In the genomic region with DNA sequence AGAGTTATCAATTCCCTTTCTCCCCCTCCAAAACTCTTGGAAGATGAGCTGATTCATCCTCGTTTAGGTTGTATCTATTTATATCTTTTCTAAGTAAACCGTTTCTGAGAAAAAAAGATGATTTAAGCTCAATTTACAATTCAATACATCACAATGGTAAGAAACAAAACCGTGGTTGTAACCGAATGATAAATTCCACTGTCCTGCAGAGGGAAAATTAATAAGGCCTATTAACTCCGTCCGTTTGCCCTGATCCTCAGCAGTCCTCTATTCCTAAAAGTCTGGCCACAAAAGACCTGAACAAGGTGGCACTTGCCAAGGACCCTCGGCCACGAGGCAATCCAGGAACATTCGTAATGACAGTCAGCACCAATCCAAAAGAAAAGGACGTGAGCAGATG, we compare ENCODE assay signal across 15 cellular contexts.
DNase-seq lines count a peak whose midpoint lies in the region; ATAC-seq, FAIRE-seq and TF ChIP-seq lines count a peak whose summit lies in the region.
"Had no signal": no experiment of that assay in that cellular context is flagged by ENCODE, and none has a peak within 500 bp of the region (broad histone marks: within the 10 kb centered on the region; RNA-seq: fewer than 3 reads in every experiment).

No MANE protein-coding gene starts in this region.

- peak overlapping the region; percentile 94 for H3K27ac ChIP-seq in SK-N-MC
- H3K27ac ChIP-seq in iPS-20b (ENCODE audit: low read length) = no peak overlapping the region
- no peak overlapping the region for H3K27ac ChIP-seq in foreskin keratinocyte
- H3K27ac ChIP-seq in small intestine (ENCODE audit: low read depth in 1 of 2, low read length in 1 of 2) = no peak overlapping the region

- H3K36me3 ChIP-seq in SK-N-MC (ENCODE audit: insufficient read depth, low read length) = no peaks in the 10 kb centered on the region
- H3K36me3 ChIP-seq in iPS-20b (ENCODE audit: insufficient read depth, low read depth, low read length) = no peaks in the 10 kb centered on the region
- H3K36me3 ChIP-seq in skeletal muscle satellite cell (ENCODE audit: insufficient read depth, low read length) = no peaks in the 10 kb centered on the region
- no peaks in the 10 kb centered on the region for H3K36me3 ChIP-seq in small intestine (ENCODE audit: control insufficient read depth in 2 of 2, insufficient read depth in 2 of 2, low read length in 2 of 2)
- H3K36me3 ChIP-seq: ascending aorta had no signal

- H3K4me1 ChIP-seq in iPS-20b (ENCODE audit: insufficient read depth, low read length) (peaks cover 51% of the 10 kb centered on the region), skeletal muscle satellite cell (ENCODE audit: control insufficient read depth, insufficient read depth, low read length) (peaks cover 17% of the 10 kb centered on the region), foreskin keratinocyte (no peaks in the 10 kb centered on the region), small intestine (ENCODE audit: control insufficient read depth in 2 of 2, insufficient read depth in 1 of 2, low read depth in 1 of 2, low read length in 1 of 2) (peaks cover 0 to 2% of the 10 kb centered on the region in 2 donors)

- no peak for TF ChIP-seq CTCF in foreskin keratinocyte (conservative IDR thresholded peaks at IDR 0.05)

- peak overlapping the region; percentile 33; the same call in 1 of the 2 replicates for H3K4me3 ChIP-seq in SK-N-MC
- peak overlapping the region; percentile 9; the same call in 1 of the 2 replicates for H3K4me3 ChIP-seq in iPS-20b (ENCODE audit: low read length)
- peak overlapping the region; percentile 46 for H3K4me3 ChIP-seq in skeletal muscle satellite cell (ENCODE audit: low read length)
- H3K4me3 ChIP-seq in small intestine (ENCODE audit: low read depth in 1 of 2, low read length in 2 of 2) = no peak overlapping the region

- H3K27me3 ChIP-seq in iPS-20b (ENCODE audit: insufficient read depth, low read length) = no peaks in the 10 kb centered on the region
- H3K27me3 ChIP-seq in skeletal muscle satellite cell (ENCODE audit: control insufficient read depth, insufficient read depth, low read length) = no peaks in the 10 kb centered on the region
- H3K27me3 ChIP-seq in foreskin keratinocyte = no peaks in the 10 kb centered on the region
- H3K27me3 ChIP-seq in small intestine (ENCODE audit: control insufficient read depth in 2 of 2, insufficient read depth in 2 of 2, low read length in 2 of 2) = no peaks in the 10 kb centered on the region
- H3K27me3 ChIP-seq: ascending aorta had no signal

- peak; percentile 25 for DNase-seq in ELR (ENCODE audit: low read depth)
- DNase-seq in SK-N-MC (ENCODE audit: low read depth, low spot score) = no peak
- no peak for DNase-seq in NCI-H187 (lab: John Stamatoyannopoulos, UW)
- no peak for DNase-seq in foreskin keratinocyte
- no peak for DNase-seq in small intestine
- DNase-seq in GM19240 (ENCODE audit: insufficient read length, low spot score) = no peak
- DNase-seq: activated CD4-positive, alpha-beta T cell treated with anti-CD3 and anti-CD28 coated beads, Interleukin-2, amount 50 U/mL, for 4 hours; GOT3; NCI-H446; occipital lobe; stimulated activated naive CD4-positive, alpha-beta T cell treated with Interleukin-2 at 50 U/mL for 16 hours had no signal

- no peak for FAIRE-seq in small intestine (lab: Jason Lieb, UNC)
- FAIRE-seq: RCC 7860 had no signal

- peak overlapping the region; percentile 78 for H3K4me2 ChIP-seq in skeletal muscle satellite cell (ENCODE audit: low read length)

- WGBS in small intestine, 3 donors = 61 to 83% (median 70%) methylated on average over 10 of the region's 10 CpGs

- H3K9me3 ChIP-seq in SK-N-MC (ENCODE audit: low read depth, low read length) = no peaks in the 10 kb centered on the region
- no peaks in the 10 kb centered on the region for H3K9me3 ChIP-seq in iPS-20b (ENCODE audit: insufficient read depth, low read depth, low read length)
- no peaks in the 10 kb centered on the region for H3K9me3 ChIP-seq in skeletal muscle satellite cell (replicated peaks; ENCODE audit: low read length)
- no peaks in the 10 kb centered on the region for H3K9me3 ChIP-seq in small intestine (ENCODE audit: control insufficient read depth, low read depth)
- H3K9me3 ChIP-seq: ascending aorta had no signal

- ATAC-seq in foreskin keratinocyte = no peak

- H3K9ac ChIP-seq in SK-N-MC (ENCODE audit: insufficient read length) = peak overlapping the region; percentile 78
- peak overlapping the region; percentile 55; the same call in 1 of the 2 replicates for H3K9ac ChIP-seq in iPS-20b (ENCODE audit: low read depth, low read length)
- peak overlapping the region; percentile 44 for H3K9ac ChIP-seq in skeletal muscle satellite cell (ENCODE audit: low read depth, low read length)

Comparison
In these comparisons a context has a peak if more than half of its experiments do, and no peak if none do; other contexts are left out.
1. H3K4me3 ChIP-seq: peak in SK-N-MC (single experiment), iPS-20b (single experiment) and skeletal muscle satellite cell (single experiment); none in small intestine (0 of 2).
2. Peak in every context shown above with its lines, with median percentiles within 50 percentile points of each other: H3K9ac ChIP-seq.